1 cellular context compared by ENCODE assay signal in the genomic region with DNA sequence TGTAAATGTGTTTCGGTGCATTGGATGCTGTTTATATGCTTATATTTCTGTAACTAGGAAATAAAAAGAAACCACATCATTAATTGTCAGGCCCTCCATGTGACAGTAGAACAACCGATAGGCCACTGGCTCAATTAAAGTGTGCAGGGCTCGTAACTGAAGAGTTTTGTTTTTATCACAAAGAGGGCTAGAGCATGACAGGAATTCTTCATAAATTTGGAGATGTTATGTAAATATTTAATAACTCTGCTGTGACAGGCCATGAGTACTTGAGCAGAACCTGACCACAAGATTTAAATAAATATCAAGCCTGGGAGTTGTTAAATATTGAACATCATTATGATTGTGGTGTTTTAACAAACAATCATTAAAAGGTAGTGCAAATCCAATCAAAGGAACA.
TF ChIP-seq lines count a peak whose summit lies in the region.

No MANE protein-coding gene starts in this region.

TF ChIP-seq in A549, 52 proteins besides CTCF, POLR2A, EP300 and RAD21 (continued from another document):
- TF ChIP-seq, protein P1, sequence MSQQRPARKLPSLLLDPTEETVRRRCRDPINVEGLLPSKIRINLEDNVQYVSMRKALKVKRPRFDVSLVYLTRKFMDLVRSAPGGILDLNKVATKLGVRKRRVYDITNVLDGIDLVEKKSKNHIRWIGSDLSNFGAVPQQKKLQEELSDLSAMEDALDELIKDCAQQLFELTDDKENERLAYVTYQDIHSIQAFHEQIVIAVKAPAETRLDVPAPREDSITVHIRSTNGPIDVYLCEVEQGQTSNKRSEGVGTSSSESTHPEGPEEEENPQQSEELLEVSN (IDR thresholded peaks at IDR 0.05; ENCODE audit: borderline replicate concordance, low read depth) = no peak
- TF ChIP-seq TFCP2L1 (CRISPR knock-in tag; IDR thresholded peaks at IDR 0.05) (no peak), CEBPB (IDR thresholded peaks at IDR 0.05) (no peak), ZSCAN20 (CRISPR knock-in tag; IDR thresholded peaks at IDR 0.05) (no peak), SREBF2 (IDR thresholded peaks at IDR 0.05) (no peak), FOSL2 (IDR thresholded peaks at IDR 0.05) (no peak), FOSL2 (CRISPR knock-in tag; IDR thresholded peaks at IDR 0.05) (no peak), EHF (CRISPR knock-in tag; IDR thresholded peaks at IDR 0.05) (no peak), NR3C1 (IDR thresholded peaks at IDR 0.05) (no peak), FOSB (CRISPR knock-in tag; IDR thresholded peaks at IDR 0.05) (no peak)
- TF ChIP-seq, protein P2, sequence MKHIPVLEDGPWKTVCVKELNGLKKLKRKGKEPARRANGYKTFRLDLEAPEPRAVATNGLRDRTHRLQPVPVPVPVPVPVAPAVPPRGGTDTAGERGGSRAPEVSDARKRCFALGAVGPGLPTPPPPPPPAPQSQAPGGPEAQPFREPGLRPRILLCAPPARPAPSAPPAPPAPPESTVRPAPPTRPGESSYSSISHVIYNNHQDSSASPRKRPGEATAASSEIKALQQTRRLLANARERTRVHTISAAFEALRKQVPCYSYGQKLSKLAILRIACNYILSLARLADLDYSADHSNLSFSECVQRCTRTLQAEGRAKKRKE (CRISPR knock-in tag; IDR thresholded peaks at IDR 0.05; ENCODE audit: low read depth) = no peak
- TF ChIP-seq, protein P3, sequence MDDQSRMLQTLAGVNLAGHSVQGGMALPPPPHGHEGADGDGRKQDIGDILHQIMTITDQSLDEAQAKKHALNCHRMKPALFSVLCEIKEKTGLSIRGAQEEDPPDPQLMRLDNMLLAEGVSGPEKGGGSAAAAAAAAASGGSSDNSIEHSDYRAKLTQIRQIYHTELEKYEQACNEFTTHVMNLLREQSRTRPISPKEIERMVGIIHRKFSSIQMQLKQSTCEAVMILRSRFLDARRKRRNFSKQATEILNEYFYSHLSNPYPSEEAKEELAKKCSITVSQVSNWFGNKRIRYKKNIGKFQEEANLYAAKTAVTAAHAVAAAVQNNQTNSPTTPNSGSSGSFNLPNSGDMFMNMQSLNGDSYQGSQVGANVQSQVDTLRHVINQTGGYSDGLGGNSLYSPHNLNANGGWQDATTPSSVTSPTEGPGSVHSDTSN (IDR thresholded peaks at IDR 0.05) = no peak
- TF ChIP-seq, protein P4, sequence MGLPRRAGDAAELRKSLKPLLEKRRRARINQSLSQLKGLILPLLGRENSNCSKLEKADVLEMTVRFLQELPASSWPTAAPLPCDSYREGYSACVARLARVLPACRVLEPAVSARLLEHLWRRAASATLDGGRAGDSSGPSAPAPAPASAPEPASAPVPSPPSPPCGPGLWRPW (IDR thresholded peaks at IDR 0.05) = no peak
